8 cellular contexts compared by ENCODE assay signal in the genomic region with DNA sequence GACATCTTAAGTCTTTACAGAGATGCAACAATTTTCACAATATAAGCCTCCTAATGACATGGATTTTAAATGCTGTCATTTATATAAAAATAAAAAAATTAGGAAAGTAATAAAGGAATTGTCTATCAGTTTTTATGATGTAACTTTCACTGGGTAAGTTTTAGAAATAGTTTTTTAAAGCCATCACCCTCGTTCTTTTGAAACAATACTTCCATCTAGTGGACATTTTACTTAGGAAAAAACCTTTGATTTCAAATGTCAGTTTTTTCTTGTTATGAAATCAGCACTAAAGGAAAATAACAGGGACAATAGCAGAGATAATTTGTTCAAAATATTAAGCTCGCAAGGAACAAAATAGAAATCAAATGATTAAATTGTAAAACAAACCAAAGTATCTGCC. TPM values are rescaled to one million over a fixed set of nuclear protein-coding genes. Genes with fewer than 3 reads are reported as not detected.
A peak's percentile ranks its signal among the peaks of the same experiment; 100 is the strongest.
DNase-seq lines count a peak whose midpoint lies in the region; ATAC-seq, FAIRE-seq and TF ChIP-seq lines count a peak whose summit lies in the region.

No MANE protein-coding gene starts in this region.

- H3K9ac ChIP-seq in astrocyte (ENCODE audit: low read length) (no peak overlapping the region), HepG2 (ENCODE audit: insufficient read depth, low read depth, low read length) (no peak overlapping the region)

- H3K27me3 ChIP-seq in astrocyte (ENCODE audit: insufficient read depth, low read length), result no peaks in the 10 kb centered on the region
- H3K27me3 ChIP-seq in HepG2 (ENCODE audit: control insufficient read depth in 1 of 2, insufficient read depth in 2 of 2, low read length in 2 of 2), result no peaks in the 10 kb centered on the region

- TF ChIP-seq POLR2A in HepG2 (IDR thresholded peaks at IDR 0.05; ENCODE audit: insufficient read depth in 1 of 2, low read depth in 2 of 2, low read length in 2 of 2), result no peak

- H3K4me1 ChIP-seq in astrocyte (ENCODE audit: insufficient read depth, low read length) (no peaks in the 10 kb centered on the region), HepG2 (ENCODE audit: insufficient read depth, low read length) (no peaks in the 10 kb centered on the region)

- H4K20me1 ChIP-seq in astrocyte (ENCODE audit: insufficient read depth, low read length) (no peaks in the 10 kb centered on the region), HepG2 (ENCODE audit: insufficient read depth, low read length) (no peaks in the 10 kb centered on the region)

- DNase-seq in COR-L47 (lab: John Stamatoyannopoulos, UW), result peak; percentile 19
- peak; percentile 31 for DNase-seq in astrocyte (ENCODE audit: low read depth)
- peak; percentile 7 for DNase-seq in HepG2 (ENCODE audit: low spot score)
- DNase-seq in GM19238 (ENCODE audit: insufficient read length, low spot score), result no peak
- no peak for DNase-seq in NCI-H2196 (lab: John Stamatoyannopoulos, UW; ENCODE audit: unreplicated experiment)
- no peak for DNase-seq in posterior cingulate gyrus

- no peaks in the 10 kb centered on the region for H3K9me3 ChIP-seq in astrocyte (ENCODE audit: insufficient read depth, low read depth, low read length)
- no peaks in the 10 kb centered on the region for H3K9me3 ChIP-seq in HepG2 (ENCODE audit: low read length)

- WGBS in HepG2 (ENCODE audit: low lambda C conversion rate), result 0% methylated on average over 2 of the region's 2 CpGs

- H3K27ac Mint-ChIP-seq in astrocyte (ENCODE audit: unreplicated experiment), result no peak overlapping the region

- TF ChIP-seq RAD21 in HepG2 (CRISPR knock-in tag; IDR thresholded peaks at IDR 0.05), result no peak

- CTCF ChIA-PET in HepG2 (lab: Yijun Ruan, JAX; ENCODE audit: low intra/inter-chr PET ratio, low total read pairs), result interaction anchor here (1.1 to 1.9 kb wide), 2 partner anchors 940 to 1025 kb away, joined by 3 to 15 read pairs; no protein-coding TSS in a partner anchor

- BruUV-seq in HepG2 (replicated peaks; lab: Mats Ljungman, UMichigan), result no TSS peak

- no peak for FAIRE-seq in astrocyte (lab: Jason Lieb, UNC)
- no peak for FAIRE-seq in HepG2 (lab: Jason Lieb, UNC)

- intact Hi-C loops in HepG2 (cut with micrococcal nuclease; ENCODE audit: unreplicated experiment), result loop anchor here (1.0 to 2.0 kb wide), 2 partner anchors 74 to 377 kb away; no protein-coding TSS in a partner anchor
- intact Hi-C loops in posterior cingulate gyrus (cut with DNase I), result loop anchor here (1.0 to 10.0 kb wide), 3 partner anchors 372 to 1026 kb away; no protein-coding TSS in a partner anchor

- no peak overlapping the region for H3K4me2 ChIP-seq in astrocyte (ENCODE audit: low read length)
- H3K4me2 ChIP-seq in HepG2 (ENCODE audit: low read depth, low read length), result no peak overlapping the region

- no peaks in the 10 kb centered on the region for H3K4me1 Mint-ChIP-seq in astrocyte (ENCODE audit: low read depth, unreplicated experiment)

- ATAC-seq in HepG2 (no peak), HG02588 (IDR thresholded peaks at IDR 0.05; ENCODE audit: unreplicated experiment) (no peak)

- TF ChIP-seq EP300 in HepG2 (IDR thresholded peaks at IDR 0.05; ENCODE audit: low read depth in 2 of 2, low read length in 2 of 2) (no peak), HepG2 (CRISPR knock-in tag; IDR thresholded peaks at IDR 0.05; ENCODE audit: borderline replicate concordance) (no peak)

- POLR2A ChIA-PET in HepG2 (lab: Yijun Ruan, JAX), result no interaction called here

- no peaks in the 10 kb centered on the region for H3K36me3 Mint-ChIP-seq in astrocyte (ENCODE audit: low read depth, unreplicated experiment)

- H3K9me3 Mint-ChIP-seq in astrocyte (ENCODE audit: unreplicated experiment), result no peaks in the 10 kb centered on the region

- H3K4me3 ChIP-seq in astrocyte (ENCODE audit: insufficient read depth, low read depth, low read length) (no peak overlapping the region), HepG2 (replicated peaks in 1 of 3; ENCODE audit: insufficient read depth in 1 of 3, low read depth in 2 of 3, low read length in 3 of 3) (no peak overlapping the region)

- H2AFZ ChIP-seq in astrocyte (ENCODE audit: low read depth, low read length), result no peak overlapping the region
- H2AFZ ChIP-seq in HepG2 (ENCODE audit: low read length), result no peak overlapping the region

- H3K27ac ChIP-seq in astrocyte (ENCODE audit: low read depth, low read length), result no peak overlapping the region
- no peak overlapping the region for H3K27ac ChIP-seq in HepG2 (ENCODE audit: extremely low read length, insufficient read depth, low read length)

- in situ Hi-C loops in HepG2 (cut with HindIII; ENCODE audit: extremely low pct_ligation_motif_present, low pct_unique_long_range_greater_than_20kb), result loop anchor here (10.0 kb wide), 1 partner anchor 942 kb away; no protein-coding TSS in a partner anchor

- H3K27me3 Mint-ChIP-seq in astrocyte (ENCODE audit: low read depth, unreplicated experiment), result no peaks in the 10 kb centered on the region

- TF ChIP-seq CTCF in LNCAP (IDR thresholded peaks at IDR 0.05) (peak; percentile 38; the same call in 1 of the 2 replicates), astrocyte (IDR thresholded peaks at IDR 0.05; ENCODE audit: insufficient read depth, low read depth, low read length) (peak; percentile 36), HepG2 (CRISPR knock-in tag; IDR thresholded peaks at IDR 0.05) (0 out of 2 replicates have a peak, but pooled peaks have one; percentile 18)

- no peaks in the 10 kb centered on the region for H3K79me2 ChIP-seq in astrocyte (ENCODE audit: insufficient read depth, low read length)
- H3K79me2 ChIP-seq in HepG2 (ENCODE audit: insufficient read depth, low read length), result no peaks in the 10 kb centered on the region

- no peaks in the 10 kb centered on the region for H3K36me3 ChIP-seq in astrocyte (ENCODE audit: insufficient read depth, low read length)
- H3K36me3 ChIP-seq in HepG2 (replicated peaks in 1 of 2; ENCODE audit: control insufficient read depth in 1 of 2, insufficient read depth in 2 of 2, low read length in 2 of 2), result no peaks in the 10 kb centered on the region

- no peak overlapping the region for H3K4me3 Mint-ChIP-seq in astrocyte (ENCODE audit: unreplicated experiment)

TF ChIP-seq in HepG2, 621 proteins besides CTCF, POLR2A, EP300 and RAD21:
- peak; percentile 62 for TF ChIP-seq STAG1 (CRISPR knock-in tag; IDR thresholded peaks at IDR 0.05)
- no peak for TF ChIP-seq JARID2 (CRISPR knock-in tag; IDR thresholded peaks at IDR 0.05; ENCODE audit: insufficient replicate concordance)
- peak; percentile 23; the same call in 1 of the 2 replicates for TF ChIP-seq SMC3 (IDR thresholded peaks at IDR 0.05; ENCODE audit: low read length)

RNA-seq across cellular contexts. Expression of a gene that starts 24.3 kb away (rescaled TPM):
- 0.19 and 0.34 TPM in 2 replicates for total RNA-seq in astrocyte
- total RNA-seq in HepG2 (2016; rRNA removed; fragmentation: Illumina TruSeq; extraction: Trizol), result not detected in 2 replicates
- total RNA-seq in HepG2 (2016; cell fraction: cytosol; rRNA removed; fragmentation: Illumina TruSeq; extraction: Trizol; ENCODE audit: low read depth), result not detected in 2 replicates
- total RNA-seq in HepG2 (2016; cell fraction: insoluble cytoplasmic fraction; rRNA removed; fragmentation: Illumina TruSeq; extraction: Trizol), result not detected in 2 replicates
- total RNA-seq in HepG2 (2016; cell fraction: membrane; rRNA removed; fragmentation: Illumina TruSeq; extraction: Trizol), result not detected in 2 replicates
- not detected in 2 replicates for total RNA-seq in HepG2 (2016; cell fraction: nucleus; rRNA removed; fragmentation: Illumina TruSeq; extraction: Trizol)
- polyA plus RNA-seq in HepG2 (2011; rRNA removed), result not detected in 2 replicates
- not detected in 2 replicates for polyA plus RNA-seq in HepG2 (2011; cell fraction: cytosol; rRNA removed)
- polyA plus RNA-seq in HepG2 (2011; cell fraction: nucleus; rRNA removed), result not detected in 2 replicates
- not detected in 2 replicates for polyA plus RNA-seq in HepG2 (2012)
- not detected in 2 replicates for polyA plus RNA-seq in HepG2 (2016; cell fraction: cytosol; fragmentation: Illumina TruSeq; extraction: Trizol; ENCODE audit: low read depth)
- polyA plus RNA-seq in HepG2 (2016; cell fraction: insoluble cytoplasmic fraction; fragmentation: Illumina TruSeq; extraction: Trizol; ENCODE audit: low read depth), result not detected in 2 replicates
- polyA plus RNA-seq in HepG2 (2016; cell fraction: membrane; fragmentation: Illumina TruSeq; extraction: Trizol; ENCODE audit: low read depth), result not detected in 2 replicates
- polyA plus RNA-seq in HepG2 (2016; cell fraction: nucleus; fragmentation: Illumina TruSeq; extraction: Trizol; ENCODE audit: insufficient read depth, low read depth), result not detected in 2 replicates
- polyA minus RNA-seq in HepG2 (2011; rRNA and poly(A)+ RNA removed; ENCODE audit: low replicate concordance), result not detected in 2 replicates
- not detected in 2 replicates for polyA minus RNA-seq in HepG2 (2011; cell fraction: cytosol; rRNA and poly(A)+ RNA removed)
- polyA minus RNA-seq in HepG2 (2011; cell fraction: nucleus; rRNA and poly(A)+ RNA removed), result not detected in 2 replicates

Comparison
In these comparisons a context has a peak if more than half of its experiments do, and no peak if none do; other contexts are left out.
1. DNase-seq: peak in COR-L47 (single experiment), astrocyte (single experiment) and HepG2 (single experiment); none in GM19238 (single experiment), NCI-H2196 (single experiment) and posterior cingulate gyrus (0 of 10).
2. Peak in every context shown above with its lines, with median percentiles within 50 percentile points of each other: CTCF ChIP-seq.